ENCODE assay signal across 37 cellular contexts in genomic region chr19:42961119-42961518, GRCh38. TPM values are rescaled to one million over a fixed set of nuclear protein-coding genes. Genes with fewer than 3 reads are reported as not detected.
"Had no signal": no experiment of that assay in that cellular context is flagged by ENCODE, and none has a peak within 500 bp of the region (broad histone marks: within the 10 kb centered on the region; RNA-seq: fewer than 3 reads in every experiment).

No MANE protein-coding gene starts in this region.

- H3K9me3 ChIP-seq: ascending aorta, breast epithelium, colonic mucosa, esophagus squamous epithelium, heart left ventricle had no signal

- H3K4me1 ChIP-seq: ascending aorta, breast epithelium, colonic mucosa, esophagus squamous epithelium, heart left ventricle had no signal

- H3K27me3 ChIP-seq: ascending aorta, breast epithelium, cardiac muscle cell, colonic mucosa, esophagus squamous epithelium, heart left ventricle had no signal

- H3K27ac ChIP-seq: ascending aorta, breast epithelium, cardiac muscle cell, colonic mucosa, epithelial cell of prostate, esophagus squamous epithelium, heart left ventricle, WERI-Rb-1 had no signal

- DNase-seq: activated B cell treated with CpG ODN at 0.5 μM for 24 hours; activated CD4-positive, alpha-beta memory T cell treated with anti-CD3 and anti-CD28 coated beads for 36 hours; activated CD4-positive, alpha-beta T cell treated with anti-CD3 and anti-CD28 coated beads, Interleukin-2, amount 10 ng/mL, durations not matched to agents 24 days and 14 days; activated CD8-positive, alpha-beta memory T cell treated with anti-CD3 and anti-CD28 coated beads, Interleukin-2, amount 10 ng/mL, durations not matched to agents 7 days and 5 days; activated CD8-positive, alpha-beta memory T cell treated with anti-CD3 and anti-CD28 coated beads, Interleukin-2, amount 50 U/mL, for 4 hours; activated CD8-positive, alpha-beta T cell treated with anti-CD3 and anti-CD28 coated beads, Interleukin-2, amount 10 ng/mL, durations not matched to agents 7 days and 5 days; activated effector memory CD4-positive, alpha-beta T cell treated with anti-CD3 and anti-CD28 coated beads, Interleukin-2, amount 50 U/mL, for 16 hours; activated naive CD4-positive, alpha-beta T cell treated with anti-CD3 and anti-CD28 coated beads for 36 hours; activated naive CD8-positive, alpha-beta T cell treated with anti-CD3 and anti-CD28 coated beads for 36 hours; activated naive CD8-positive, alpha-beta T cell treated with anti-CD3 and anti-CD28 coated beads, Interleukin-2, amount 50 U/mL, for 24 hours; activated T-cell treated with anti-CD3 and anti-CD28 coated beads, Interleukin-2, amount 50 U/mL, for 1 hour; activated T-cell treated with anti-CD3 and anti-CD28 coated beads, Interleukin-2, amount 50 U/mL, for 48 hours; central memory CD4-positive, alpha-beta T cell; cerebellar nuclear complex; colonic mucosa; effector CD8-positive, alpha-beta T cell; esophagus squamous epithelium; foreskin fibroblast; glutamatergic neuron; heart left ventricle; T-helper 1 cell; T-helper 17 cell; T1000; WERI-Rb-1 had no signal

- FAIRE-seq: endometrium, endothelial cell of umbilical vein, frontal cortex had no signal

- H3K36me3 ChIP-seq: ascending aorta, breast epithelium, cardiac muscle cell, colonic mucosa, esophagus squamous epithelium, heart left ventricle, WERI-Rb-1 had no signal

- H3K4me3 ChIP-seq: ascending aorta, breast epithelium, cardiac muscle cell, colonic mucosa, esophagus squamous epithelium, heart left ventricle had no signal

RNA-seq across cellular contexts. Expression of gene PSG7, which starts 24.1 kb away (rescaled TPM):
- total RNA-seq: activated B cell treated with CpG ODN at 0.5 μM for 24 hours; activated CD4-positive, alpha-beta memory T cell treated with anti-CD3 and anti-CD28 coated beads for 36 hours; activated CD4-positive, alpha-beta T cell treated with anti-CD3 and anti-CD28 coated beads, Interleukin-2, amount 10 ng/mL, durations not matched to agents 24 days and 14 days; activated CD8-positive, alpha-beta memory T cell treated with anti-CD3 and anti-CD28 coated beads for 36 hours; activated CD8-positive, alpha-beta memory T cell treated with anti-CD3 and anti-CD28 coated beads, Interleukin-2, amount 10 ng/mL, durations not matched to agents 7 days and 5 days; activated CD8-positive, alpha-beta T cell treated with anti-CD3 and anti-CD28 coated beads, Interleukin-2, amount 10 ng/mL, durations not matched to agents 7 days and 5 days; activated naive CD4-positive, alpha-beta T cell treated with anti-CD3 and anti-CD28 coated beads for 36 hours; activated naive CD8-positive, alpha-beta T cell treated with anti-CD3 and anti-CD28 coated beads for 36 hours; activated T-helper 1 cell treated with anti-CD3 and anti-CD28 coated beads, Interleukin-12 subunit alpha, Interleukin-12 subunit beta, Interleukin-2, Interleukin-4 antibody, amounts not matched to agents 30 ng/mL and 10 ng/mL and 1 ng/mL, durations not matched to agents 14 hours and 24 hours and 36 hours; activated T-helper 2 cell treated with anti-CD3 and anti-CD28 coated beads, Interferon-gamma antibody, Interleukin-2, Interleukin-4, amounts not matched to agents 10 μg/mL and 5 μg/mL and 100 μg/mL, durations not matched to agents 14 hours and 24 hours and 36 hours; ascending aorta; breast epithelium; cardiac muscle cell; colonic mucosa; dermis microvascular lymphatic vessel endothelial cell; endothelial cell of umbilical vein; esophagus squamous epithelium; fibroblast of lung; frontal cortex; heart left ventricle; T-helper 17 cell had no signal
- polyA plus RNA-seq: cardiac muscle cell, endothelial cell of umbilical vein, esophagus, heart left ventricle had no signal

RNA-seq across cellular contexts. Expression of gene PSG6, which starts 43.4 kb away (rescaled TPM):
- total RNA-seq: activated B cell treated with CpG ODN at 0.5 μM for 24 hours; activated CD4-positive, alpha-beta memory T cell treated with anti-CD3 and anti-CD28 coated beads for 36 hours; activated CD4-positive, alpha-beta T cell treated with anti-CD3 and anti-CD28 coated beads, Interleukin-2, amount 10 ng/mL, durations not matched to agents 24 days and 14 days; activated CD8-positive, alpha-beta memory T cell treated with anti-CD3 and anti-CD28 coated beads for 36 hours; activated CD8-positive, alpha-beta memory T cell treated with anti-CD3 and anti-CD28 coated beads, Interleukin-2, amount 10 ng/mL, durations not matched to agents 7 days and 5 days; activated CD8-positive, alpha-beta T cell treated with anti-CD3 and anti-CD28 coated beads, Interleukin-2, amount 10 ng/mL, durations not matched to agents 7 days and 5 days; activated naive CD4-positive, alpha-beta T cell treated with anti-CD3 and anti-CD28 coated beads for 36 hours; activated naive CD8-positive, alpha-beta T cell treated with anti-CD3 and anti-CD28 coated beads for 36 hours; activated T-helper 1 cell treated with anti-CD3 and anti-CD28 coated beads, Interleukin-12 subunit alpha, Interleukin-12 subunit beta, Interleukin-2, Interleukin-4 antibody, amounts not matched to agents 30 ng/mL and 10 ng/mL and 1 ng/mL, durations not matched to agents 14 hours and 24 hours and 36 hours; activated T-helper 2 cell treated with anti-CD3 and anti-CD28 coated beads, Interferon-gamma antibody, Interleukin-2, Interleukin-4, amounts not matched to agents 10 μg/mL and 5 μg/mL and 100 μg/mL, durations not matched to agents 14 hours and 24 hours and 36 hours; ascending aorta; breast epithelium; cardiac muscle cell; colonic mucosa; dermis microvascular lymphatic vessel endothelial cell; endothelial cell of umbilical vein; esophagus squamous epithelium; frontal cortex; heart left ventricle; T-helper 17 cell had no signal
- polyA plus RNA-seq: cardiac muscle cell, endothelial cell of umbilical vein, esophagus, heart left ventricle had no signal
